Comparison of ENCODE assay signal across 1 cellular context in genomic region chr1:209784276-209785169, GRCh38.
TF ChIP-seq lines count a peak whose summit lies in the region.

TSS of gene C1orf74 (minus strand) at chr1:209784559. CDS start at chr1:209783634, 925 bp downstream.

TF ChIP-seq in HCT116, 20 proteins besides CTCF, POLR2A, EP300 and RAD21 (continued from another document):
- TF ChIP-seq REST (IDR thresholded peaks at IDR 0.05; ENCODE audit: low read depth) (no peak), ZBTB33 (IDR thresholded peaks at IDR 0.05; ENCODE audit: extremely low read depth, insufficient replicate concordance, low read length) (peak; percentile 96), EGR1 (IDR thresholded peaks at IDR 0.05; ENCODE audit: low read depth) (no peak), CBX3 (IDR thresholded peaks at IDR 0.05; ENCODE audit: low read depth) (no peak), ATF3 (IDR thresholded peaks at IDR 0.05) (no peak), JUND (IDR thresholded peaks at IDR 0.05) (peak; percentile 58)
